Comparison of ENCODE assay signal across 1 cellular context in genomic region chr11:34339149-34340064, GRCh38.
TF ChIP-seq lines count a peak whose summit lies in the region.

No MANE protein-coding gene starts in this region.

TF ChIP-seq in HepG2, 621 proteins besides CTCF, POLR2A, EP300 and RAD21 (continued from another document and continues in another):
- TF ChIP-seq ZFP91 (CRISPR knock-in tag; IDR thresholded peaks at IDR 0.05; ENCODE audit: borderline replicate concordance) (no peak), ZNF441 (CRISPR knock-in tag; IDR thresholded peaks at IDR 0.05; ENCODE audit: borderline replicate concordance) (0 out of 2 replicates have a peak, but pooled peaks have one; percentile 27), MAF1 (CRISPR knock-in tag; IDR thresholded peaks at IDR 0.05; ENCODE audit: borderline replicate concordance) (no peak), EED (CRISPR knock-in tag; IDR thresholded peaks at IDR 0.05) (no peak), JUNB (CRISPR knock-in tag; IDR thresholded peaks at IDR 0.05; ENCODE audit: borderline replicate concordance) (no peak), PRDM10 (CRISPR knock-in tag; IDR thresholded peaks at IDR 0.05; ENCODE audit: low read depth) (peak; percentile 89), ZNF18 (CRISPR knock-in tag; IDR thresholded peaks at IDR 0.05; ENCODE audit: insufficient replicate concordance) (no peak), ZNF263 (CRISPR knock-in tag; IDR thresholded peaks at IDR 0.05) (no peak), ZNF276 (CRISPR knock-in tag; IDR thresholded peaks at IDR 0.05; ENCODE audit: low read depth) (no peak), NFATC3 (CRISPR knock-in tag; IDR thresholded peaks at IDR 0.05) (no peak), ZMAT3 (CRISPR knock-in tag; conservative IDR thresholded peaks at IDR 0.05) (no peak), TAF1 (CRISPR knock-in tag; IDR thresholded peaks at IDR 0.05) (no peak), RORA (CRISPR knock-in tag; IDR thresholded peaks at IDR 0.05) (no peak), KDM2A (CRISPR knock-in tag; IDR thresholded peaks at IDR 0.05; ENCODE audit: borderline replicate concordance, low read depth) (peak; percentile 26; the same call in 1 of the 2 replicates), STAT5B (CRISPR knock-in tag; IDR thresholded peaks at IDR 0.05) (no peak), ZBTB7B (CRISPR knock-in tag; IDR thresholded peaks at IDR 0.05) (peak; percentile 93), REST (IDR thresholded peaks at IDR 0.05; ENCODE audit: borderline replicate concordance in 1 of 2, low read depth in 1 of 2, low read length in 2 of 2) (0 out of 4 replicates have a peak, but pooled peaks of 1 of the 2 experiments have one; percentile 12), ZGPAT (CRISPR knock-in tag; IDR thresholded peaks at IDR 0.05) (peak; percentile 83), ZNF484 (CRISPR knock-in tag; IDR thresholded peaks at IDR 0.05; ENCODE audit: borderline replicate concordance, low read depth) (no peak), ZNF740 (CRISPR knock-in tag; IDR thresholded peaks at IDR 0.05) (no peak), HOXA3 (CRISPR knock-in tag; IDR thresholded peaks at IDR 0.05) (peak; percentile 73; the same call in 1 of the 2 replicates), PAXIP1 (CRISPR knock-in tag; conservative IDR thresholded peaks at IDR 0.05) (peak; percentile 90), YEATS2 (CRISPR knock-in tag; IDR thresholded peaks at IDR 0.05; ENCODE audit: borderline replicate concordance) (peak; percentile 43; the same call in 1 of the 2 replicates), NCOR1 (IDR thresholded peaks at IDR 0.05; ENCODE audit: borderline replicate concordance, low read length) (peak; percentile 41; the same call in 1 of the 2 replicates), BRF2 (CRISPR knock-in tag; IDR thresholded peaks at IDR 0.05) (0 out of 2 replicates have a peak, but pooled peaks have one; percentile 34), ZNF724P (CRISPR knock-in tag; IDR thresholded peaks at IDR 0.05; ENCODE audit: borderline replicate concordance) (no peak), ADNP (CRISPR knock-in tag; IDR thresholded peaks at IDR 0.05) (no peak), FOXK2 (IDR thresholded peaks at IDR 0.05) (0 out of 2 replicates have a peak, but pooled peaks have one; percentile 23), ZNF598 (CRISPR knock-in tag; IDR thresholded peaks at IDR 0.05; ENCODE audit: borderline replicate concordance) (no peak), TBP (CRISPR knock-in tag; IDR thresholded peaks at IDR 0.05) (no peak), ATF6 (CRISPR knock-in tag; conservative IDR thresholded peaks at IDR 0.05) (no peak), NFE2 (CRISPR knock-in tag; IDR thresholded peaks at IDR 0.05) (0 out of 2 replicates have a peak, but pooled peaks have one; percentile 24), CENPX (CRISPR knock-in tag; IDR thresholded peaks at IDR 0.05) (no peak), CREB3 (CRISPR knock-in tag; IDR thresholded peaks at IDR 0.05) (no peak)
